ENCODE assay signal across 37 cellular contexts in genomic region chr17:81824595-81824994, GRCh38. TPM values are rescaled to one million over a fixed set of nuclear protein-coding genes. Genes with fewer than 3 reads are reported as not detected.
"Had no signal": no experiment of that assay in that cellular context is flagged by ENCODE, and none has a peak within 500 bp of the region (broad histone marks: within the 10 kb centered on the region; RNA-seq: fewer than 3 reads in every experiment).

No MANE protein-coding gene starts in this region.

- H3K27ac ChIP-seq: adrenal gland, brain microvascular endothelial cell, coronary artery, foreskin keratinocyte, gastroesophageal sphincter had no signal

- H3K4me3 ChIP-seq: adrenal gland, coronary artery, esophagus muscularis mucosa, gastroesophageal sphincter, heart right ventricle had no signal

- H3K27ac Mint-ChIP-seq: activated CD4-positive, alpha-beta memory T cell treated with anti-CD3 and anti-CD28 coated beads for 36 hours; activated CD4-positive, alpha-beta T cell treated with anti-CD3 and anti-CD28 coated beads for 36 hours; activated CD4-positive, alpha-beta T cell treated with anti-CD3 and anti-CD28 coated beads, Interleukin-2, amount 10 ng/mL, durations not matched to agents 24 days and 14 days; activated CD8-positive, alpha-beta memory T cell treated with anti-CD3 and anti-CD28 coated beads, Interleukin-2, amount 10 ng/mL, durations not matched to agents 7 days and 5 days; activated CD8-positive, alpha-beta T cell treated with anti-CD3 and anti-CD28 coated beads, Interleukin-2, amount 10 ng/mL, durations not matched to agents 7 days and 5 days; activated naive CD4-positive, alpha-beta T cell treated with anti-CD3 and anti-CD28 coated beads for 36 hours; activated naive CD4-positive, alpha-beta T cell treated with anti-CD3 and anti-CD28 coated beads, Interleukin-2, amount 50 U/mL, for 24 hours; activated naive CD8-positive, alpha-beta T cell treated with anti-CD3 and anti-CD28 coated beads for 36 hours; activated naive CD8-positive, alpha-beta T cell treated with anti-CD3 and anti-CD28 coated beads, Interleukin-2, amount 50 U/mL, for 24 hours; activated T-helper 1 cell treated with anti-CD3 and anti-CD28 coated beads, Interleukin-12 subunit alpha, Interleukin-12 subunit beta, Interleukin-2, Interleukin-4 antibody, amounts not matched to agents 30 ng/mL and 10 ng/mL and 1 ng/mL, durations not matched to agents 14 hours and 24 hours and 36 hours; activated T-helper 2 cell treated with anti-CD3 and anti-CD28 coated beads, Interferon-gamma antibody, Interleukin-2, Interleukin-4, amounts not matched to agents 10 μg/mL and 5 μg/mL and 100 μg/mL, durations not matched to agents 14 hours and 24 hours and 36 hours; effector memory CD8-positive, alpha-beta T cell had no signal

- H3K27me3 Mint-ChIP-seq: activated CD4-positive, alpha-beta memory T cell treated with anti-CD3 and anti-CD28 coated beads for 36 hours; activated CD4-positive, alpha-beta T cell treated with anti-CD3 and anti-CD28 coated beads for 36 hours; activated CD4-positive, alpha-beta T cell treated with anti-CD3 and anti-CD28 coated beads, Interleukin-2, amount 10 ng/mL, durations not matched to agents 24 days and 14 days; activated CD8-positive, alpha-beta memory T cell treated with anti-CD3 and anti-CD28 coated beads, Interleukin-2, amount 10 ng/mL, durations not matched to agents 7 days and 5 days; activated naive CD4-positive, alpha-beta T cell treated with anti-CD3 and anti-CD28 coated beads, Interleukin-2, amount 50 U/mL, for 24 hours; activated naive CD8-positive, alpha-beta T cell treated with anti-CD3 and anti-CD28 coated beads for 36 hours; activated naive CD8-positive, alpha-beta T cell treated with anti-CD3 and anti-CD28 coated beads, Interleukin-2, amount 50 U/mL, for 24 hours; central memory CD8-positive, alpha-beta T cell; effector memory CD8-positive, alpha-beta T cell had no signal

- ATAC-seq: activated CD4-positive, alpha-beta T cell treated with anti-CD3 and anti-CD28 coated beads for 36 hours; activated CD8-positive, alpha-beta memory T cell treated with anti-CD3 and anti-CD28 coated beads, Interleukin-2, amount 10 ng/mL, durations not matched to agents 7 days and 5 days; activated CD8-positive, alpha-beta T cell treated with anti-CD3 and anti-CD28 coated beads, Interleukin-2, amount 10 ng/mL, durations not matched to agents 7 days and 5 days; activated naive CD8-positive, alpha-beta T cell treated with anti-CD3 and anti-CD28 coated beads, Interleukin-2, amount 50 U/mL, for 24 hours; effector memory CD8-positive, alpha-beta T cell; foreskin keratinocyte; gastroesophageal sphincter; heart right ventricle had no signal

- H3K27me3 ChIP-seq: adrenal gland, brain microvascular endothelial cell, foreskin keratinocyte, heart right ventricle had no signal

- H3K9me3 Mint-ChIP-seq: activated CD4-positive, alpha-beta memory T cell treated with anti-CD3 and anti-CD28 coated beads for 36 hours; activated CD4-positive, alpha-beta T cell treated with anti-CD3 and anti-CD28 coated beads, Interleukin-2, amount 10 ng/mL, durations not matched to agents 24 days and 14 days; activated naive CD4-positive, alpha-beta T cell treated with anti-CD3 and anti-CD28 coated beads for 36 hours; activated naive CD4-positive, alpha-beta T cell treated with anti-CD3 and anti-CD28 coated beads, Interleukin-2, amount 50 U/mL, for 24 hours; activated naive CD8-positive, alpha-beta T cell treated with anti-CD3 and anti-CD28 coated beads for 36 hours; activated naive CD8-positive, alpha-beta T cell treated with anti-CD3 and anti-CD28 coated beads, Interleukin-2, amount 50 U/mL, for 24 hours; activated T-helper 1 cell treated with anti-CD3 and anti-CD28 coated beads, Interleukin-12 subunit alpha, Interleukin-12 subunit beta, Interleukin-2, Interleukin-4 antibody, amounts not matched to agents 30 ng/mL and 10 ng/mL and 1 ng/mL, durations not matched to agents 14 hours and 24 hours and 36 hours; activated T-helper 2 cell treated with anti-CD3 and anti-CD28 coated beads, Interferon-gamma antibody, Interleukin-2, Interleukin-4, amounts not matched to agents 10 μg/mL and 5 μg/mL and 100 μg/mL, durations not matched to agents 14 hours and 24 hours and 36 hours; central memory CD8-positive, alpha-beta T cell; effector memory CD8-positive, alpha-beta T cell had no signal

- H3K36me3 Mint-ChIP-seq: activated CD8-positive, alpha-beta memory T cell treated with anti-CD3 and anti-CD28 coated beads, Interleukin-2, amount 10 ng/mL, durations not matched to agents 7 days and 5 days had no signal

- H3K4me3 Mint-ChIP-seq: activated CD4-positive, alpha-beta memory T cell treated with anti-CD3 and anti-CD28 coated beads for 36 hours; activated CD4-positive, alpha-beta T cell treated with anti-CD3 and anti-CD28 coated beads for 36 hours; activated CD4-positive, alpha-beta T cell treated with anti-CD3 and anti-CD28 coated beads, Interleukin-2, amount 10 ng/mL, durations not matched to agents 24 days and 14 days; activated CD8-positive, alpha-beta memory T cell treated with anti-CD3 and anti-CD28 coated beads, Interleukin-2, amount 10 ng/mL, durations not matched to agents 7 days and 5 days; activated CD8-positive, alpha-beta T cell treated with anti-CD3 and anti-CD28 coated beads, Interleukin-2, amount 10 ng/mL, durations not matched to agents 7 days and 5 days; activated naive CD4-positive, alpha-beta T cell treated with anti-CD3 and anti-CD28 coated beads for 36 hours; activated naive CD4-positive, alpha-beta T cell treated with anti-CD3 and anti-CD28 coated beads, Interleukin-2, amount 50 U/mL, for 24 hours; activated naive CD8-positive, alpha-beta T cell treated with anti-CD3 and anti-CD28 coated beads for 36 hours; activated naive CD8-positive, alpha-beta T cell treated with anti-CD3 and anti-CD28 coated beads, Interleukin-2, amount 50 U/mL, for 24 hours; activated T-helper 1 cell treated with anti-CD3 and anti-CD28 coated beads, Interleukin-12 subunit alpha, Interleukin-12 subunit beta, Interleukin-2, Interleukin-4 antibody, amounts not matched to agents 30 ng/mL and 10 ng/mL and 1 ng/mL, durations not matched to agents 14 hours and 24 hours and 36 hours; central memory CD8-positive, alpha-beta T cell; effector memory CD8-positive, alpha-beta T cell had no signal

- H3K4me1 Mint-ChIP-seq: activated CD4-positive, alpha-beta T cell treated with anti-CD3 and anti-CD28 coated beads for 36 hours had no signal

- H3K9me3 ChIP-seq: adrenal gland, esophagus muscularis mucosa, gastroesophageal sphincter, heart right ventricle had no signal

- DNase-seq: activated CD4-positive, alpha-beta memory T cell treated with anti-CD3 and anti-CD28 coated beads for 36 hours; activated CD4-positive, alpha-beta T cell treated with anti-CD3 and anti-CD28 coated beads for 36 hours; activated CD4-positive, alpha-beta T cell treated with anti-CD3 and anti-CD28 coated beads, Interleukin-2, amount 10 ng/mL, durations not matched to agents 24 days and 14 days; activated CD4-positive, CD25-positive, alpha-beta regulatory T cell; activated CD4-positive, CD25-positive, alpha-beta regulatory T cell treated with anti-CD3 and anti-CD28 coated beads, Interleukin-2, amount 50 U/mL, for 72 hours; activated CD8-positive, alpha-beta memory T cell treated with anti-CD3 and anti-CD28 coated beads, Interleukin-2, amount 10 ng/mL, durations not matched to agents 7 days and 5 days; activated CD8-positive, alpha-beta memory T cell treated with anti-CD3 and anti-CD28 coated beads, Interleukin-2, amount 50 U/mL, for 4 hours; activated CD8-positive, alpha-beta T cell treated with anti-CD3 and anti-CD28 coated beads, Interleukin-2, amount 10 ng/mL, durations not matched to agents 7 days and 5 days; activated effector memory CD4-positive, alpha-beta T cell treated with anti-CD3 and anti-CD28 coated beads, Interleukin-2, amount 50 U/mL, for 16 hours; activated naive CD4-positive, alpha-beta T cell treated with anti-CD3 and anti-CD28 coated beads for 36 hours; activated naive CD8-positive, alpha-beta T cell treated with anti-CD3 and anti-CD28 coated beads for 36 hours; activated naive CD8-positive, alpha-beta T cell treated with anti-CD3 and anti-CD28 coated beads, Interleukin-2, amount 50 U/mL, for 24 hours; activated T-cell treated with anti-CD3 and anti-CD28 coated beads, Interleukin-2, amount 50 U/mL, for 1 hour; activated T-cell treated with anti-CD3 and anti-CD28 coated beads, Interleukin-2, amount 50 U/mL, for 48 hours; adrenal gland; brain microvascular endothelial cell; dermis blood vessel endothelial cell; effector CD4-positive, alpha-beta T cell; effector memory CD8-positive, alpha-beta T cell; erythroblast; foreskin keratinocyte; heart right ventricle; T-helper 2 cell had no signal

RNA-seq across cellular contexts. Expression of gene PPP1R27, which starts 10.3 kb away (rescaled TPM):
- total RNA-seq: activated CD4-positive, alpha-beta memory T cell treated with anti-CD3 and anti-CD28 coated beads for 36 hours; activated CD4-positive, alpha-beta T cell treated with anti-CD3 and anti-CD28 coated beads for 36 hours; activated CD4-positive, alpha-beta T cell treated with anti-CD3 and anti-CD28 coated beads, Interleukin-2, amount 10 ng/mL, durations not matched to agents 24 days and 14 days; activated CD8-positive, alpha-beta memory T cell treated with anti-CD3 and anti-CD28 coated beads for 36 hours; activated CD8-positive, alpha-beta memory T cell treated with anti-CD3 and anti-CD28 coated beads, Interleukin-2, amount 10 ng/mL, durations not matched to agents 7 days and 5 days; activated CD8-positive, alpha-beta T cell treated with anti-CD3 and anti-CD28 coated beads, Interleukin-2, amount 10 ng/mL, durations not matched to agents 7 days and 5 days; activated naive CD4-positive, alpha-beta T cell treated with anti-CD3 and anti-CD28 coated beads for 36 hours; activated naive CD8-positive, alpha-beta T cell treated with anti-CD3 and anti-CD28 coated beads for 36 hours; activated T-helper 1 cell treated with anti-CD3 and anti-CD28 coated beads, Interleukin-12 subunit alpha, Interleukin-12 subunit beta, Interleukin-2, Interleukin-4 antibody, amounts not matched to agents 30 ng/mL and 10 ng/mL and 1 ng/mL, durations not matched to agents 14 hours and 24 hours and 36 hours; activated T-helper 2 cell treated with anti-CD3 and anti-CD28 coated beads, Interferon-gamma antibody, Interleukin-2, Interleukin-4, amounts not matched to agents 10 μg/mL and 5 μg/mL and 100 μg/mL, durations not matched to agents 14 hours and 24 hours and 36 hours; astrocyte; bronchial epithelial cell; cerebellum; dermis blood vessel endothelial cell; esophagus muscularis mucosa; foreskin keratinocyte; gastroesophageal sphincter; glomerular endothelial cell; T-helper 1 cell treated with Interleukin-12 subunit alpha and Interleukin-12 subunit beta and Interleukin-4 antibody, amounts not matched to agents 30 ng/mL and 1 ng/mL, for 36 hours had no signal

RNA-seq across cellular contexts. Expression of gene GCGR, which starts 20.6 kb away (rescaled TPM):
- total RNA-seq: activated CD4-positive, alpha-beta memory T cell treated with anti-CD3 and anti-CD28 coated beads for 36 hours; activated CD4-positive, alpha-beta T cell treated with anti-CD3 and anti-CD28 coated beads for 36 hours; activated CD4-positive, alpha-beta T cell treated with anti-CD3 and anti-CD28 coated beads, Interleukin-2, amount 10 ng/mL, durations not matched to agents 24 days and 14 days; activated CD8-positive, alpha-beta memory T cell treated with anti-CD3 and anti-CD28 coated beads for 36 hours; activated CD8-positive, alpha-beta memory T cell treated with anti-CD3 and anti-CD28 coated beads, Interleukin-2, amount 10 ng/mL, durations not matched to agents 7 days and 5 days; activated CD8-positive, alpha-beta T cell treated with anti-CD3 and anti-CD28 coated beads, Interleukin-2, amount 10 ng/mL, durations not matched to agents 7 days and 5 days; activated naive CD4-positive, alpha-beta T cell treated with anti-CD3 and anti-CD28 coated beads for 36 hours; activated naive CD8-positive, alpha-beta T cell treated with anti-CD3 and anti-CD28 coated beads for 36 hours; activated T-helper 1 cell treated with anti-CD3 and anti-CD28 coated beads, Interleukin-12 subunit alpha, Interleukin-12 subunit beta, Interleukin-2, Interleukin-4 antibody, amounts not matched to agents 30 ng/mL and 10 ng/mL and 1 ng/mL, durations not matched to agents 14 hours and 24 hours and 36 hours; activated T-helper 2 cell treated with anti-CD3 and anti-CD28 coated beads, Interferon-gamma antibody, Interleukin-2, Interleukin-4, amounts not matched to agents 10 μg/mL and 5 μg/mL and 100 μg/mL, durations not matched to agents 14 hours and 24 hours and 36 hours; astrocyte; bronchial epithelial cell; cardiac septum; cerebellum; foreskin keratinocyte; glomerular endothelial cell; heart right ventricle; T-helper 1 cell treated with Interleukin-12 subunit alpha and Interleukin-12 subunit beta and Interleukin-4 antibody, amounts not matched to agents 30 ng/mL and 1 ng/mL, for 36 hours had no signal
- polyA plus RNA-seq: foreskin keratinocyte had no signal
